2 cellular contexts compared by ENCODE assay signal in genomic region chr15:62415498-62415897, GRCh38.
TF ChIP-seq lines count a peak whose summit lies in the region.

No MANE protein-coding gene starts in this region.

TF ChIP-seq in GM23338, 12 proteins besides CTCF, POLR2A, EP300 and RAD21:
- no peak for TF ChIP-seq STAT1 (IDR thresholded peaks at IDR 0.05; ENCODE audit: unreplicated experiment)
- TF ChIP-seq REST (IDR thresholded peaks at IDR 0.05; ENCODE audit: unreplicated experiment), result no peak
- TF ChIP-seq JUNB (IDR thresholded peaks at IDR 0.05; ENCODE audit: unreplicated experiment), result no peak
- TF ChIP-seq EZH2phosphoT487 (IDR thresholded peaks at IDR 0.05; ENCODE audit: unreplicated experiment), result no peak
- no peak for TF ChIP-seq POLR2AphosphoS5 (IDR thresholded peaks at IDR 0.05; ENCODE audit: low read depth)
- no peak for TF ChIP-seq ZNF462 (CRISPR knock-in tag; IDR thresholded peaks at IDR 0.05)
- no peak for TF ChIP-seq NANOG (IDR thresholded peaks at IDR 0.05; ENCODE audit: borderline replicate concordance)

TF ChIP-seq in H1, 55 proteins besides CTCF, POLR2A, EP300 and RAD21:
- no peak for TF ChIP-seq CHD7 (IDR thresholded peaks at IDR 0.05; ENCODE audit: insufficient replicate concordance, low read length)
- no peak for TF ChIP-seq NANOG (IDR thresholded peaks at IDR 0.05; ENCODE audit: insufficient read depth, low read depth, low read length, poor library complexity, severe bottlenecking)
- TF ChIP-seq ATF2 (IDR thresholded peaks at IDR 0.05; ENCODE audit: low read length), result no peak
- no peak for TF ChIP-seq SAP30 (IDR thresholded peaks at IDR 0.05; ENCODE audit: insufficient read depth, insufficient replicate concordance, low read length)
- no peak for TF ChIP-seq HDAC2 (IDR thresholded peaks at IDR 0.05; ENCODE audit: borderline replicate concordance in 1 of 2, low read depth in 2 of 2, low read length in 2 of 2)
- TF ChIP-seq CTBP2 (IDR thresholded peaks at IDR 0.05; ENCODE audit: borderline replicate concordance, insufficient read depth, insufficient read length, low read length), result no peak
- TF ChIP-seq KDM4A (IDR thresholded peaks at IDR 0.05; ENCODE audit: low read depth, low read length, severe bottlenecking), result no peak
- no peak for TF ChIP-seq NRF1 (IDR thresholded peaks at IDR 0.05; ENCODE audit: low read depth, low read length)
- TF ChIP-seq, protein P1, sequence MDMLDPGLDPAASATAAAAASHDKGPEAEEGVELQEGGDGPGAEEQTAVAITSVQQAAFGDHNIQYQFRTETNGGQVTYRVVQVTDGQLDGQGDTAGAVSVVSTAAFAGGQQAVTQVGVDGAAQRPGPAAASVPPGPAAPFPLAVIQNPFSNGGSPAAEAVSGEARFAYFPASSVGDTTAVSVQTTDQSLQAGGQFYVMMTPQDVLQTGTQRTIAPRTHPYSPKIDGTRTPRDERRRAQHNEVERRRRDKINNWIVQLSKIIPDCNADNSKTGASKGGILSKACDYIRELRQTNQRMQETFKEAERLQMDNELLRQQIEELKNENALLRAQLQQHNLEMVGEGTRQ (IDR thresholded peaks at IDR 0.05; ENCODE audit: low read length), result no peak
- no peak for TF ChIP-seq CHD2 (IDR thresholded peaks at IDR 0.05; ENCODE audit: low read length)
